27 cellular contexts compared by ENCODE assay signal in genomic region chr6:116662186-116662585, GRCh38. TPM values are rescaled to one million over a fixed set of nuclear protein-coding genes. Genes with fewer than 3 reads are reported as not detected.
DNase-seq lines count a peak whose midpoint lies in the region; ATAC-seq, FAIRE-seq and TF ChIP-seq lines count a peak whose summit lies in the region.
"Had no signal": no experiment of that assay in that cellular context is flagged by ENCODE, and none has a peak within 500 bp of the region (broad histone marks: within the 10 kb centered on the region; RNA-seq: fewer than 3 reads in every experiment).

No MANE protein-coding gene starts in this region.

- H3K27ac ChIP-seq in mammary epithelial cell (ENCODE audit: insufficient read depth, low read depth, low read length): no peak overlapping the region
- H3K27ac ChIP-seq in keratinocyte (ENCODE audit: control insufficient read depth, insufficient read depth, low read length): no peak overlapping the region
- H3K27ac ChIP-seq in testis: no peak overlapping the region
- H3K27ac ChIP-seq: adrenal gland, breast epithelium, coronary artery, gastrocnemius medialis, ovary, PC-9, spleen had no signal

- no peak overlapping the region for H3K4me3 Mint-ChIP-seq in MCF 10A (ENCODE audit: unreplicated experiment)
- no peak overlapping the region for H3K4me3 Mint-ChIP-seq in WTC11
- H3K4me3 Mint-ChIP-seq in activated T-helper 1 cell treated with anti-CD3 and anti-CD28 coated beads, Interleukin-12 subunit alpha, Interleukin-12 subunit beta, Interleukin-2, Interleukin-4 antibody, amounts not matched to agents 30 ng/mL and 10 ng/mL and 1 ng/mL, durations not matched to agents 14 hours and 24 hours and 36 hours: no peak overlapping the region
- H3K4me3 Mint-ChIP-seq: effector memory CD8-positive, alpha-beta T cell; nephron progenitor cell; stimulated activated naive B cell treated with anti-CD40 and anti-IgM and Interleukin-4, amounts not matched to agents 10 μg/mL and 1 μg/mL and 100 μg/mL, for 72 hours had no signal

- POLR2A ChIA-PET in MCF 10A (lab: Yijun Ruan, JAX) (interaction anchor here (0.7 to 1.3 kb wide), 4 partner anchors 17 to 535 kb away, joined by 3 to 4 read pairs (median 4); partner anchors contain the start of genes KPNA5 and RWDD1), WTC11 (lab: Charles Lee) (no interaction called here)

- no peaks in the 10 kb centered on the region for H3K9me3 ChIP-seq in mammary epithelial cell (replicated peaks; ENCODE audit: insufficient read depth, low read length)
- H3K9me3 ChIP-seq in keratinocyte (ENCODE audit: control insufficient read depth, low read depth, low read length): no peaks in the 10 kb centered on the region
- H3K9me3 ChIP-seq in testis: no peaks in the 10 kb centered on the region
- H3K9me3 ChIP-seq: adrenal gland, breast epithelium, gastrocnemius medialis, ovary, spleen had no signal

- H3K27me3 ChIP-seq in mammary epithelial cell (ENCODE audit: insufficient read depth, low read length): no peaks in the 10 kb centered on the region
- no peaks in the 10 kb centered on the region for H3K27me3 ChIP-seq in keratinocyte (ENCODE audit: control insufficient read depth, extremely low read depth, insufficient read depth, low read length)
- H3K27me3 ChIP-seq in testis: no peaks in the 10 kb centered on the region
- H3K27me3 ChIP-seq: adrenal gland, breast epithelium, gastrocnemius medialis, ovary, spleen had no signal

- H3K36me3 ChIP-seq in mammary epithelial cell (ENCODE audit: insufficient read depth, low read length): peaks cover 6% of the 10 kb centered on the region
- peaks cover 0 to 2% of the 10 kb centered on the region in 2 experiments for H3K36me3 ChIP-seq in keratinocyte (ENCODE audit: control insufficient read depth in 2 of 2, extremely low read depth in 1 of 2, insufficient read depth in 2 of 2, low read length in 2 of 2)
- no peaks in the 10 kb centered on the region for H3K36me3 ChIP-seq in testis (ENCODE audit: low read depth, missing control alignments)
- H3K36me3 ChIP-seq: breast epithelium, gastrocnemius medialis, ovary had no signal

- H3K4me1 Mint-ChIP-seq in MCF 10A (ENCODE audit: insufficient read depth, unreplicated experiment) (peaks cover 41% of the 10 kb centered on the region), WTC11 (peaks cover 11% of the 10 kb centered on the region)
- H3K4me1 Mint-ChIP-seq in activated T-helper 1 cell treated with anti-CD3 and anti-CD28 coated beads, Interleukin-12 subunit alpha, Interleukin-12 subunit beta, Interleukin-2, Interleukin-4 antibody, amounts not matched to agents 30 ng/mL and 10 ng/mL and 1 ng/mL, durations not matched to agents 14 hours and 24 hours and 36 hours (ENCODE audit: low read depth): peaks cover 49% of the 10 kb centered on the region

- CTCF ChIA-PET in MCF 10A (lab: Yijun Ruan, JAX) (interaction anchor here (0.5 to 4.4 kb wide), 3 partner anchors 14 to 257 kb away, joined by 3 to 29 read pairs (median 8); no protein-coding TSS in a partner anchor), mammary epithelial cell (lab: Charles Lee; ENCODE audit: low non-redundant PET) (no interaction called here), WTC11 (lab: Charles Lee) (interaction anchor here (0.9 kb wide), 1 partner anchor 17 kb away, joined by 3 read pairs; no protein-coding TSS in a partner anchor)

- H3K9ac ChIP-seq in mammary epithelial cell (ENCODE audit: insufficient read depth, low read length) (no peak overlapping the region), keratinocyte (ENCODE audit: control insufficient read depth, extremely low read depth, insufficient read depth, low read length) (no peak overlapping the region)

- WGBS in mammary epithelial cell (ENCODE audit: low coverage, missing lambda C conversion rate): 100% methylated on average over 2 of the region's 2 CpGs
- WGBS in testis, 2 donors: 95 to 96% methylated on average over 2 of the region's 2 CpGs

- TF ChIP-seq CTCF in MCF 10A (IDR thresholded peaks at IDR 0.05; ENCODE audit: unreplicated experiment) (no peak), mammary epithelial cell (conservative IDR thresholded peaks at IDR 0.05 in 1 of 2, IDR thresholded peaks at IDR 0.05 in 1 of 2; ENCODE audit: extremely low read depth in 1 of 2, insufficient read depth in 1 of 2, low read depth in 1 of 2, low read length in 2 of 2) (no peak), WTC11 (IDR thresholded peaks at IDR 0.05) (no peak), keratinocyte (optimal IDR thresholded peaks at IDR 0.05 in 1 of 3, IDR thresholded peaks at IDR 0.05 in 1 of 3, conservative IDR thresholded peaks at IDR 0.05 in 1 of 3; ENCODE audit: extremely low read depth in 1 of 3, insufficient read depth in 2 of 3, low read length in 3 of 3) (no peak), testis (IDR thresholded peaks at IDR 0.05) (no peak)

- BruUV-seq in MCF 10A (replicated peaks; lab: Mats Ljungman, UMichigan): no TSS peak
- no TSS peak for BruUV-seq in mammary epithelial cell (replicated peaks; lab: Mats Ljungman, UMichigan)

- no peak overlapping the region for H3K4me2 ChIP-seq in mammary epithelial cell (ENCODE audit: insufficient read depth, low read depth, low read length)
- no peak overlapping the region for H3K4me2 ChIP-seq in keratinocyte (ENCODE audit: control insufficient read depth, extremely low read depth, insufficient read depth, low read depth, low read length)
- H3K4me2 ChIP-seq: PC-9 had no signal

- H3K4me3 ChIP-seq in mammary epithelial cell (replicated peaks in 1 of 3; ENCODE audit: insufficient read depth in 1 of 3, low read depth in 2 of 3, low read length in 3 of 3) (no peak overlapping the region), keratinocyte (ENCODE audit: control insufficient read depth in 2 of 3, extremely low read depth in 1 of 3, insufficient read depth in 2 of 3, low read depth in 1 of 3, low read length in 3 of 3) (no peak overlapping the region), testis (no peak overlapping the region)
- H3K4me3 ChIP-seq: adrenal gland, breast epithelium, coronary artery, gastrocnemius medialis, ovary, PC-9, spleen had no signal

- H4K20me1 ChIP-seq in mammary epithelial cell (ENCODE audit: insufficient read depth, low read length) (no peaks in the 10 kb centered on the region), keratinocyte (ENCODE audit: control insufficient read depth, extremely low read depth, insufficient read depth, low read length) (no peaks in the 10 kb centered on the region)

- FAIRE-seq in keratinocyte (lab: Jason Lieb, UNC): peak; percentile 49

- dilution Hi-C loops in mammary epithelial cell (cut with HindIII; ENCODE audit: low sequenced_read_pairs) (no loop called here), keratinocyte (cut with MboI; ENCODE audit: extremely low pct_ligation_motif_present, low sequenced_read_pairs) (no loop called here)

- H3K9me1 ChIP-seq in keratinocyte (ENCODE audit: control insufficient read depth, extremely low read depth, insufficient read depth, low read length): no peaks in the 10 kb centered on the region

- H3K27me3 Mint-ChIP-seq in MCF 10A (ENCODE audit: insufficient read depth, unreplicated experiment) (no peaks in the 10 kb centered on the region), WTC11 (ENCODE audit: low read depth) (no peaks in the 10 kb centered on the region)
- no peaks in the 10 kb centered on the region for H3K27me3 Mint-ChIP-seq in activated T-helper 1 cell treated with anti-CD3 and anti-CD28 coated beads, Interleukin-12 subunit alpha, Interleukin-12 subunit beta, Interleukin-2, Interleukin-4 antibody, amounts not matched to agents 30 ng/mL and 10 ng/mL and 1 ng/mL, durations not matched to agents 14 hours and 24 hours and 36 hours (ENCODE audit: insufficient read depth)
- H3K27me3 Mint-ChIP-seq: effector memory CD8-positive, alpha-beta T cell; stimulated activated naive B cell treated with anti-CD40 and anti-IgM and Interleukin-4, amounts not matched to agents 10 μg/mL and 1 μg/mL and 100 μg/mL, for 72 hours had no signal

- H3K27ac Mint-ChIP-seq in MCF 10A (ENCODE audit: low read depth, unreplicated experiment) (peak overlapping the region; percentile 12), WTC11 (no peak overlapping the region)
- no peak overlapping the region for H3K27ac Mint-ChIP-seq in activated T-helper 1 cell treated with anti-CD3 and anti-CD28 coated beads, Interleukin-12 subunit alpha, Interleukin-12 subunit beta, Interleukin-2, Interleukin-4 antibody, amounts not matched to agents 30 ng/mL and 10 ng/mL and 1 ng/mL, durations not matched to agents 14 hours and 24 hours and 36 hours
- H3K27ac Mint-ChIP-seq: activated T-helper 2 cell treated with anti-CD3 and anti-CD28 coated beads, Interferon-gamma antibody, Interleukin-2, Interleukin-4, amounts not matched to agents 10 μg/mL and 5 μg/mL and 100 μg/mL, durations not matched to agents 14 hours and 24 hours and 36 hours; stimulated activated naive B cell treated with anti-CD40 and anti-IgM and Interleukin-4, amounts not matched to agents 10 μg/mL and 1 μg/mL and 100 μg/mL, for 72 hours had no signal

- intact Hi-C loops in MCF 10A (cut with micrococcal nuclease) (no loop called here), mammary epithelial cell (cut with micrococcal nuclease) (no loop called here), testis (cut with DNase I; ENCODE audit: low total_unique reads) (no loop called here)
- intact Hi-C loops in activated T-helper 1 cell treated with anti-CD3 and anti-CD28 coated beads, Interleukin-12 subunit alpha, Interleukin-12 subunit beta, Interleukin-2, Interleukin-4 antibody, amounts not matched to agents 30 ng/mL and 10 ng/mL and 1 ng/mL, durations not matched to agents 14 hours and 24 hours and 36 hours (cut with micrococcal nuclease): no loop called here

- H2AFZ ChIP-seq in mammary epithelial cell (ENCODE audit: low read depth, low read length): no peak overlapping the region
- H2AFZ ChIP-seq in keratinocyte (ENCODE audit: control insufficient read depth, low read length): no peak overlapping the region
- H2AFZ ChIP-seq: PC-9 had no signal

- no peaks in the 10 kb centered on the region for H3K9me3 Mint-ChIP-seq in MCF 10A (ENCODE audit: unreplicated experiment)
- no peaks in the 10 kb centered on the region for H3K9me3 Mint-ChIP-seq in WTC11
- H3K9me3 Mint-ChIP-seq in activated T-helper 1 cell treated with anti-CD3 and anti-CD28 coated beads, Interleukin-12 subunit alpha, Interleukin-12 subunit beta, Interleukin-2, Interleukin-4 antibody, amounts not matched to agents 30 ng/mL and 10 ng/mL and 1 ng/mL, durations not matched to agents 14 hours and 24 hours and 36 hours: no peaks in the 10 kb centered on the region
- H3K9me3 Mint-ChIP-seq: activated T-helper 2 cell treated with anti-CD3 and anti-CD28 coated beads, Interferon-gamma antibody, Interleukin-2, Interleukin-4, amounts not matched to agents 10 μg/mL and 5 μg/mL and 100 μg/mL, durations not matched to agents 14 hours and 24 hours and 36 hours; effector memory CD8-positive, alpha-beta T cell; nephron progenitor cell; stimulated activated naive B cell treated with anti-CD40 and anti-IgM and Interleukin-4, amounts not matched to agents 10 μg/mL and 1 μg/mL and 100 μg/mL, for 72 hours had no signal

- H3K4me1 ChIP-seq in mammary epithelial cell (ENCODE audit: insufficient read depth, low read length) (peaks cover 3% of the 10 kb centered on the region), keratinocyte (ENCODE audit: control insufficient read depth, extremely low read depth, insufficient read depth, low read length) (peaks cover 21% of the 10 kb centered on the region), testis (no peaks in the 10 kb centered on the region)

- DNase-seq in MCF 10A (ENCODE audit: unreplicated experiment) (no peak), mammary epithelial cell (no peak), WTC11 (ENCODE audit: low spot score) (no peak), keratinocyte (ENCODE audit: low read depth, low spot score) (no peak), UCSD-AML1 (lab: John Stamatoyannopoulos, UW; ENCODE audit: unreplicated experiment) (no peak), testis (no peak)
- no peak for DNase-seq in activated T-helper 1 cell treated with anti-CD3 and anti-CD28 coated beads, Interleukin-12 subunit alpha, Interleukin-12 subunit beta, Interleukin-2, Interleukin-4 antibody, amounts not matched to agents 30 ng/mL and 10 ng/mL and 1 ng/mL, durations not matched to agents 14 hours and 24 hours and 36 hours (ENCODE audit: low spot score)
- DNase-seq: adrenal gland; effector memory CD8-positive, alpha-beta T cell; EL; gastrocnemius medialis; hypothalamus; left ventricle myocardium superior; NCI-H1105; NCI-H2029; NCI-H226; nephron progenitor cell; ovary; PC-9; Right ventricle myocardium superior; spleen; stimulated activated CD4-positive, alpha-beta T cell treated with anti-CD3 and anti-CD28 coated beads, Interleukin-2, amount 100 ng/mL, for 48 hours; stimulated activated naive B cell treated with anti-CD40 and anti-IgM and Interleukin-4, amounts not matched to agents 10 μg/mL and 1 μg/mL and 100 μg/mL, for 72 hours; T1000 had no signal

- H3K36me3 Mint-ChIP-seq in MCF 10A (ENCODE audit: insufficient read depth, unreplicated experiment) (peaks cover 37% of the 10 kb centered on the region), WTC11 (peaks cover 3% of the 10 kb centered on the region)
- H3K36me3 Mint-ChIP-seq in activated T-helper 1 cell treated with anti-CD3 and anti-CD28 coated beads, Interleukin-12 subunit alpha, Interleukin-12 subunit beta, Interleukin-2, Interleukin-4 antibody, amounts not matched to agents 30 ng/mL and 10 ng/mL and 1 ng/mL, durations not matched to agents 14 hours and 24 hours and 36 hours (ENCODE audit: low read depth): peaks cover 40% of the 10 kb centered on the region

- H3K79me2 ChIP-seq in mammary epithelial cell (ENCODE audit: insufficient read depth, low read length): peaks cover 85% of the 10 kb centered on the region
- peaks cover 69% of the 10 kb centered on the region for H3K79me2 ChIP-seq in keratinocyte (ENCODE audit: control insufficient read depth, insufficient read depth, low read length)

- TF ChIP-seq POLR2A in testis (IDR thresholded peaks at IDR 0.05): no peak

- in situ Hi-C loops in mammary epithelial cell (cut with MboI; ENCODE audit: low sequenced_read_pairs in 2 of 2): no loop called here

- no peak for ATAC-seq in WTC11
- ATAC-seq: effector memory CD8-positive, alpha-beta T cell; gastrocnemius medialis; left ventricle myocardium superior; stimulated activated naive B cell treated with anti-CD40 and anti-IgM and Interleukin-4, amounts not matched to agents 10 μg/mL and 1 μg/mL and 100 μg/mL, for 72 hours had no signal

RNA-seq across cellular contexts. Expression of gene ZUP1, which starts 6.4 kb away (rescaled TPM):
- total RNA-seq in MCF 10A (2022): 18.4 and 21.2 TPM in 2 replicates
- 10 to 100 TPM; 18.7 to 20.0 TPM for total RNA-seq in mammary epithelial cell
- 7.0 TPM for polyA plus RNA-seq in mammary epithelial cell
- 8.4 TPM for polyA minus RNA-seq in mammary epithelial cell
- total RNA-seq in WTC11 (2021): 15.5 to 19.4 TPM (median 16.9 TPM) in 3 replicates
- polyA plus RNA-seq in keratinocyte: 8.6 to 21.7 TPM (median 17.7 TPM) in 3 replicates
- 24.3 TPM for polyA plus RNA-seq in keratinocyte (2011; ENCODE audit: low read depth)
- polyA plus RNA-seq in keratinocyte (2011; cell fraction: cytosol; rRNA removed): 4.5 and 9.0 TPM in 2 replicates
- polyA plus RNA-seq in keratinocyte (2011; cell fraction: nucleus; rRNA removed): 36.1 and 53.4 TPM in 2 replicates
- polyA plus RNA-seq in keratinocyte (2012; ENCODE audit: low replicate concordance): 8.3 and 18.6 TPM in 2 replicates
- polyA minus RNA-seq in keratinocyte: 2.1 to 10.9 TPM (median 7.7 TPM) in 3 replicates
- polyA minus RNA-seq in keratinocyte (2011; cell fraction: cytosol; rRNA and poly(A)+ RNA removed): 6.3 TPM
- polyA minus RNA-seq in keratinocyte (2011; cell fraction: nucleus; rRNA and poly(A)+ RNA removed): 10.3 and 18.1 TPM in 2 replicates
- 15.9 and 22.2 TPM in 2 replicates for total RNA-seq in activated T-helper 1 cell treated with anti-CD3 and anti-CD28 coated beads, Interleukin-12 subunit alpha, Interleukin-12 subunit beta, Interleukin-2, Interleukin-4 antibody, amounts not matched to agents 30 ng/mL and 10 ng/mL and 1 ng/mL, durations not matched to agents 14 hours and 24 hours and 36 hours
- 10 to 100 TPM; 11.8 to 13.6 TPM for total RNA-seq in testis
- 8.5 TPM for polyA plus RNA-seq in testis (ENCODE audit: insufficient read depth, low read depth, low replicate concordance)

RNA-seq across cellular contexts. Expression of gene KPNA5, which starts 18.8 kb away (rescaled TPM):
- total RNA-seq in MCF 10A (2022): 6.0 and 7.3 TPM in 2 replicates
- 1 to 10 TPM; 4.8 to 7.5 TPM for total RNA-seq in mammary epithelial cell
- 1.2 TPM for polyA plus RNA-seq in mammary epithelial cell
- 0.98 TPM for polyA minus RNA-seq in mammary epithelial cell
- 10.0 to 12.7 TPM (median 12.2 TPM) in 3 replicates for total RNA-seq in WTC11 (2021)
- polyA plus RNA-seq in keratinocyte: 1.7 to 3.1 TPM (median 1.7 TPM) in 3 replicates
- polyA plus RNA-seq in keratinocyte (2011; ENCODE audit: low read depth): 3.1 TPM
- polyA plus RNA-seq in keratinocyte (2011; cell fraction: cytosol; rRNA removed): 1.1 and 2.1 TPM in 2 replicates
- 2.7 and 3.1 TPM in 2 replicates for polyA plus RNA-seq in keratinocyte (2011; cell fraction: nucleus; rRNA removed)
- polyA plus RNA-seq in keratinocyte (2012; ENCODE audit: low replicate concordance): 0.99 and 1.9 TPM in 2 replicates
- 0.62 to 2.4 TPM (median 1.8 TPM) in 3 replicates for polyA minus RNA-seq in keratinocyte
- polyA minus RNA-seq in keratinocyte (2011; cell fraction: cytosol; rRNA and poly(A)+ RNA removed): 2.7 TPM
- polyA minus RNA-seq in keratinocyte (2011; cell fraction: nucleus; rRNA and poly(A)+ RNA removed): 2.4 and 5.2 TPM in 2 replicates
- 6.1 and 7.6 TPM in 2 replicates for total RNA-seq in activated T-helper 1 cell treated with anti-CD3 and anti-CD28 coated beads, Interleukin-12 subunit alpha, Interleukin-12 subunit beta, Interleukin-2, Interleukin-4 antibody, amounts not matched to agents 30 ng/mL and 10 ng/mL and 1 ng/mL, durations not matched to agents 14 hours and 24 hours and 36 hours
- total RNA-seq in testis: 10 to 100 TPM; 23.4 to 32.8 TPM
- 50.3 TPM for polyA plus RNA-seq in testis (ENCODE audit: insufficient read depth, low read depth, low replicate concordance)

RNA-seq across cellular contexts. Expression of gene RSPH4A, which starts 45.9 kb away (rescaled TPM):
- total RNA-seq in MCF 10A (2022) (not detected in 2 replicates), mammary epithelial cell (under 1 TPM in 1 of 2 donors, not detected in 1; 0.33 TPM), WTC11 (2021) (0.34 to 0.57 TPM (median 0.34 TPM) in 3 replicates), testis (1 to 10 TPM; 2.1 to 5.2 TPM)
- polyA plus RNA-seq in mammary epithelial cell (0.09 TPM), keratinocyte (0.10 to 0.12 TPM (median 0.11 TPM) in 3 replicates), testis (ENCODE audit: insufficient read depth, low read depth, low replicate concordance) (8.1 TPM)
- polyA minus RNA-seq in mammary epithelial cell (not detected), keratinocyte (0.16 to 0.74 TPM in 2 of 3 replicates, not detected in the other)
- polyA plus RNA-seq in keratinocyte (2011; ENCODE audit: low read depth): 0.12 TPM
- polyA plus RNA-seq in keratinocyte (2011; cell fraction: cytosol; rRNA removed): 0.04 and 0.05 TPM in 2 replicates
- polyA plus RNA-seq in keratinocyte (2011; cell fraction: nucleus; rRNA removed): 0.20 and 0.25 TPM in 2 replicates
- 0.07 TPM in 2 replicates for polyA plus RNA-seq in keratinocyte (2012; ENCODE audit: low replicate concordance)
- polyA minus RNA-seq in keratinocyte (2011; cell fraction: cytosol; rRNA and poly(A)+ RNA removed): not detected
- polyA minus RNA-seq in keratinocyte (2011; cell fraction: nucleus; rRNA and poly(A)+ RNA removed): 0.21 and 0.31 TPM in 2 replicates
- 0.36 TPM in 1 of 2 replicates, not detected in the other for total RNA-seq in activated T-helper 1 cell treated with anti-CD3 and anti-CD28 coated beads, Interleukin-12 subunit alpha, Interleukin-12 subunit beta, Interleukin-2, Interleukin-4 antibody, amounts not matched to agents 30 ng/mL and 10 ng/mL and 1 ng/mL, durations not matched to agents 14 hours and 24 hours and 36 hours
- total RNA-seq: Right ventricle myocardium superior had no signal
